ENCODE assay signal across 29 cellular contexts in the genomic region with DNA sequence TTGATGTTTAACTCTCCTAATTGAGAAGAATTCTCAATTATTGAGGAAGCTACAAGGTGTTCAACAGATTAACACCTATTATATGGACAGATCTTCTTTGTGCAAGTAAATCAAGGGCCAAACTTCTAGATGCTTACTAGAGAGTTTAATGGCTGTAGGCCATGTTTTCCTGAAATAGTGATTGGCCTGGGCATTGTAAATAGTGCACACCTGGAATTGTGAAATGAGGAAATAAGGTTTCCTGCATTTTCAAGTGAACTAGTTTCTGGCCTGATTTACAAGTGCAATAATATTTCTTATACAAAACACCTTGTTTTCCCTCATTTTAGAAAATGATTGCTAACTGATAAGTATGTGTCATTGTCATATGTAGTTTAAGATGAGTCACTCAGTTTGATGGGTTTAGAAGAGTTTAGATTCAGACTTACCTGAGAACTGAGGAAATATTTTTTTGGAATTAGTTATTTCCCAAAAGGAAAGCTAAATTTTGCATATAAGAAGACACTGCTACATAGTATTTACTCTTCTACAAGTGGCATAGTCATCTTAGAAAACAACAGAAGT. TPM values are rescaled to one million over a fixed set of nuclear protein-coding genes. Genes with fewer than 3 reads are reported as not detected.
DNase-seq lines count a peak whose midpoint lies in the region; ATAC-seq, FAIRE-seq and TF ChIP-seq lines count a peak whose summit lies in the region.
"Had no signal": no experiment of that assay in that cellular context is flagged by ENCODE, and none has a peak within 500 bp of the region (broad histone marks: within the 10 kb centered on the region; RNA-seq: fewer than 3 reads in every experiment).

No MANE protein-coding gene starts in this region.

- no peak for TF ChIP-seq CTCF in WTC11 (IDR thresholded peaks at IDR 0.05)

- no peak overlapping the region for H3K4me3 Mint-ChIP-seq in WTC11
- no peak overlapping the region for H3K4me3 Mint-ChIP-seq in immature natural killer cell
- H3K4me3 Mint-ChIP-seq: activated CD8-positive, alpha-beta memory T cell treated with anti-CD3 and anti-CD28 coated beads, Interleukin-2, amount 10 ng/mL, durations not matched to agents 7 days and 5 days; activated naive CD4-positive, alpha-beta T cell treated with anti-CD3 and anti-CD28 coated beads, Interleukin-2, amount 10 ng/mL, durations not matched to agents 7 days and 5 days; CD4-positive, CD25-positive, alpha-beta regulatory T cell; stimulated activated effector memory CD8-positive, alpha-beta T cell treated with anti-CD3 and anti-CD28 coated beads, Interleukin-12 subunit alpha, Interleukin-12 subunit beta, amount 100 ng/mL, for 72 hours; T-helper 1 cell treated with Interleukin-12 subunit alpha and Interleukin-12 subunit beta and Interleukin-4 antibody, amounts not matched to agents 30 μg/mL and 1 μg/mL, for 36 hours; type B pancreatic cell had no signal

- POLR2A ChIA-PET in WTC11 (lab: Charles Lee): no interaction called here

- H3K27me3 ChIP-seq in BLaER1 treated with 17β-estradiol and CSF1 and Interleukin-3, amounts not matched to agents 10 nM and 100 nM: no peaks in the 10 kb centered on the region
- H3K27me3 ChIP-seq: heart left ventricle had no signal

- peak overlapping the region in 3 of 11 experiments; percentile 2 to 92 (median 84); a peak in 3 of 22 replicates for H3K27ac ChIP-seq in BLaER1 treated with 17β-estradiol and CSF1 and Interleukin-3, amounts not matched to agents 10 nM and 100 nM

- no peak overlapping the region for H3K4me3 ChIP-seq in BLaER1 treated with 17β-estradiol and CSF1 and Interleukin-3, amounts not matched to agents 10 nM and 100 nM
- H3K4me3 ChIP-seq: heart left ventricle, SK-N-MC had no signal

- no peak for DNase-seq in GM19239 (ENCODE audit: insufficient read length, low spot score)
- no peak for DNase-seq in WTC11 (ENCODE audit: low spot score)
- no peak for DNase-seq in left colon
- no peak for DNase-seq in NCI-H2171 treated with DMSO at 0.1 percent for 48 hours (lab: John Stamatoyannopoulos, UW)
- DNase-seq in NCI-H187 treated with DMSO at 0.1 percent for 48 hours (lab: John Stamatoyannopoulos, UW): no peak
- DNase-seq in immature natural killer cell: no peak
- DNase-seq: activated CD4-positive, alpha-beta T cell treated with anti-CD3 and anti-CD28 coated beads for 48 hours; activated CD8-positive, alpha-beta memory T cell treated with anti-CD3 and anti-CD28 coated beads, Interleukin-2, amount 10 ng/mL, durations not matched to agents 7 days and 5 days; activated naive CD4-positive, alpha-beta T cell treated with anti-CD3 and anti-CD28 coated beads, Interleukin-2, amount 10 ng/mL, durations not matched to agents 7 days and 5 days; amniotic stem cell; CD4-positive, CD25-positive, alpha-beta regulatory T cell; EL; H7; heart left ventricle; mesendoderm; NCI-H1105 treated with DMSO at 0.1 percent for 48 hours; NCI-H2029 treated with DMSO at 0.1 percent for 48 hours; NCI-H226; NCI-H748 treated with DMSO at 0.1 percent for 48 hours; stimulated activated CD4-positive, alpha-beta T cell treated with anti-CD3 and anti-CD28 coated beads, Interleukin-12 subunit alpha, Interleukin-12 subunit beta, amount 100 ng/mL, for 4 hours; stimulated activated CD4-positive, alpha-beta T cell treated with anti-CD3 and anti-CD28 coated beads, Interleukin-4, amount 100 ng/mL, for 24 hours had no signal

- H3K9me3 Mint-ChIP-seq in WTC11 (no peaks in the 10 kb centered on the region), immature natural killer cell (no peaks in the 10 kb centered on the region)
- H3K9me3 Mint-ChIP-seq: activated naive CD4-positive, alpha-beta T cell treated with anti-CD3 and anti-CD28 coated beads, Interleukin-2, amount 10 ng/mL, durations not matched to agents 7 days and 5 days; CD4-positive, CD25-positive, alpha-beta regulatory T cell; stimulated activated effector memory CD8-positive, alpha-beta T cell treated with anti-CD3 and anti-CD28 coated beads, Interleukin-12 subunit alpha, Interleukin-12 subunit beta, amount 100 ng/mL, for 72 hours; T-helper 1 cell treated with Interleukin-12 subunit alpha and Interleukin-12 subunit beta and Interleukin-4 antibody, amounts not matched to agents 30 μg/mL and 1 μg/mL, for 36 hours had no signal

- CTCF ChIA-PET in WTC11 (lab: Charles Lee): interaction anchor here (0.5 kb wide), 1 partner anchor 96 kb away, joined by 3 read pairs; no protein-coding TSS in a partner anchor

- H3K4me1 Mint-ChIP-seq in WTC11 (peaks cover 86% of the 10 kb centered on the region), immature natural killer cell (peaks cover 4 to 30% of the 10 kb centered on the region in 2 donors)

- FAIRE-seq in GM19239 (lab: Jason Lieb, UNC): peak; percentile 39
- FAIRE-seq: GM12892 had no signal

- ATAC-seq in WTC11 (no peak), left colon (peak; percentile 72)
- ATAC-seq: activated CD8-positive, alpha-beta memory T cell treated with anti-CD3 and anti-CD28 coated beads, Interleukin-2, amount 10 ng/mL, durations not matched to agents 7 days and 5 days; heart left ventricle; sciatic nerve; stimulated activated effector memory CD8-positive, alpha-beta T cell treated with anti-CD3 and anti-CD28 coated beads, Interleukin-12 subunit alpha, Interleukin-12 subunit beta, amount 100 ng/mL, for 72 hours had no signal

- H3K9me3 ChIP-seq in BLaER1 treated with 17β-estradiol and CSF1 and Interleukin-3, amounts not matched to agents 10 nM and 100 nM (replicated peaks in 1 of 11): no peaks in the 10 kb centered on the region; a peak in 1 of 22 replicates
- H3K9me3 ChIP-seq: heart left ventricle had no signal

- H3K27me3 Mint-ChIP-seq in WTC11 (ENCODE audit: low read depth): no peaks in the 10 kb centered on the region
- peaks cover 0 to 2% (median 0%) of the 10 kb centered on the region in 3 donors for H3K27me3 Mint-ChIP-seq in immature natural killer cell (ENCODE audit: low read depth in 3 of 3)
- H3K27me3 Mint-ChIP-seq: activated CD8-positive, alpha-beta memory T cell treated with anti-CD3 and anti-CD28 coated beads, Interleukin-2, amount 10 ng/mL, durations not matched to agents 7 days and 5 days; activated naive CD4-positive, alpha-beta T cell treated with anti-CD3 and anti-CD28 coated beads, Interleukin-2, amount 10 ng/mL, durations not matched to agents 7 days and 5 days; CD4-positive, CD25-positive, alpha-beta regulatory T cell; progenitor cell of endocrine pancreas; type B pancreatic cell had no signal

- H3K36me3 ChIP-seq in BLaER1 treated with 17β-estradiol and CSF1 and Interleukin-3, amounts not matched to agents 10 nM and 100 nM: peaks cover 18 to 66% (median 36%) of the 10 kb centered on the region in 11 experiments; a peak in 18 of 22 replicates

- intact Hi-C loops in left colon (cut with DNase I, micrococcal nuclease): no loop called here

- peaks cover 0 to 69% (median 0%) of the 10 kb centered on the region in 11 experiments; a peak in 2 of 22 replicates for H4K20me1 ChIP-seq in BLaER1 treated with 17β-estradiol and CSF1 and Interleukin-3, amounts not matched to agents 10 nM and 100 nM

- H3K4me2 ChIP-seq in BLaER1 treated with 17β-estradiol and CSF1 and Interleukin-3, amounts not matched to agents 10 nM and 100 nM: peak overlapping the region; percentile 6 to 92 (median 52); a peak in 19 of 22 replicates

- H3K27ac Mint-ChIP-seq in WTC11 (peak overlapping the region; percentile 59), immature natural killer cell (no peak overlapping the region)
- H3K27ac Mint-ChIP-seq: activated CD8-positive, alpha-beta memory T cell treated with anti-CD3 and anti-CD28 coated beads, Interleukin-2, amount 10 ng/mL, durations not matched to agents 7 days and 5 days; activated naive CD4-positive, alpha-beta T cell treated with anti-CD3 and anti-CD28 coated beads, Interleukin-2, amount 10 ng/mL, durations not matched to agents 7 days and 5 days; CD4-positive, CD25-positive, alpha-beta regulatory T cell; stimulated activated effector memory CD8-positive, alpha-beta T cell treated with anti-CD3 and anti-CD28 coated beads, Interleukin-12 subunit alpha, Interleukin-12 subunit beta, amount 100 ng/mL, for 72 hours; T-helper 1 cell treated with Interleukin-12 subunit alpha and Interleukin-12 subunit beta and Interleukin-4 antibody, amounts not matched to agents 30 μg/mL and 1 μg/mL, for 36 hours; type B pancreatic cell had no signal

- peaks cover 32% of the 10 kb centered on the region for H3K36me3 Mint-ChIP-seq in WTC11
- peaks cover 0 to 21% (median 20%) of the 10 kb centered on the region in 3 donors for H3K36me3 Mint-ChIP-seq in immature natural killer cell

- no peak overlapping the region for H3K9ac ChIP-seq in BLaER1 treated with 17β-estradiol and CSF1 and Interleukin-3, amounts not matched to agents 10 nM and 100 nM

- peaks cover 64 to 97% (median 77%) of the 10 kb centered on the region in 10 experiments for H3K4me1 ChIP-seq in BLaER1 treated with 17β-estradiol and CSF1 and Interleukin-3, amounts not matched to agents 10 nM and 100 nM

TF ChIP-seq in WTC11, 78 proteins besides CTCF, POLR2A, EP300 and RAD21 (continues in another document):
- TF ChIP-seq FOXK1 (CRISPR knock-in tag; IDR thresholded peaks at IDR 0.05): no peak
- TF ChIP-seq ZNF671 (CRISPR knock-in tag; IDR thresholded peaks at IDR 0.05): no peak
- TF ChIP-seq, protein P1, sequence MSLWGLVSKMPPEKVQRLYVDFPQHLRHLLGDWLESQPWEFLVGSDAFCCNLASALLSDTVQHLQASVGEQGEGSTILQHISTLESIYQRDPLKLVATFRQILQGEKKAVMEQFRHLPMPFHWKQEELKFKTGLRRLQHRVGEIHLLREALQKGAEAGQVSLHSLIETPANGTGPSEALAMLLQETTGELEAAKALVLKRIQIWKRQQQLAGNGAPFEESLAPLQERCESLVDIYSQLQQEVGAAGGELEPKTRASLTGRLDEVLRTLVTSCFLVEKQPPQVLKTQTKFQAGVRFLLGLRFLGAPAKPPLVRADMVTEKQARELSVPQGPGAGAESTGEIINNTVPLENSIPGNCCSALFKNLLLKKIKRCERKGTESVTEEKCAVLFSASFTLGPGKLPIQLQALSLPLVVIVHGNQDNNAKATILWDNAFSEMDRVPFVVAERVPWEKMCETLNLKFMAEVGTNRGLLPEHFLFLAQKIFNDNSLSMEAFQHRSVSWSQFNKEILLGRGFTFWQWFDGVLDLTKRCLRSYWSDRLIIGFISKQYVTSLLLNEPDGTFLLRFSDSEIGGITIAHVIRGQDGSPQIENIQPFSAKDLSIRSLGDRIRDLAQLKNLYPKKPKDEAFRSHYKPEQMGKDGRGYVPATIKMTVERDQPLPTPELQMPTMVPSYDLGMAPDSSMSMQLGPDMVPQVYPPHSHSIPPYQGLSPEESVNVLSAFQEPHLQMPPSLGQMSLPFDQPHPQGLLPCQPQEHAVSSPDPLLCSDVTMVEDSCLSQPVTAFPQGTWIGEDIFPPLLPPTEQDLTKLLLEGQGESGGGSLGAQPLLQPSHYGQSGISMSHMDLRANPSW (CRISPR knock-in tag; conservative IDR thresholded peaks at IDR 0.05; ENCODE audit: low read depth): no peak

RNA-seq across cellular contexts. Expression of a gene that starts 21.2 kb away (rescaled TPM):
- total RNA-seq in WTC11 (2021) (72.6 to 93.4 TPM (median 83.9 TPM) in 3 replicates), left colon (10 to 100 TPM; 86.2 to 95.2 TPM)
- 10 to 100 TPM; 10.1 to 35.3 (median 13.9) TPM for polyA plus RNA-seq in immature natural killer cell
